Comparison of ENCODE assay signal across 21 cellular contexts in genomic region chr7:28075674-28076358, GRCh38.
DNase-seq lines count a peak whose midpoint lies in the region; FAIRE-seq and TF ChIP-seq lines count a peak whose summit lies in the region.
"Had no signal": no experiment of that assay in that cellular context is flagged by ENCODE, and none has a peak within 500 bp of the region (broad histone marks: within the 10 kb centered on the region; RNA-seq: fewer than 3 reads in every experiment).

No MANE protein-coding gene starts in this region.

- peak overlapping the region; percentile 39 for H3K4me2 ChIP-seq in GM23248 (ENCODE audit: unreplicated experiment)
- no peak overlapping the region for H3K4me2 ChIP-seq in Karpas-422 (ENCODE audit: low read depth, low read length, poor library complexity, severe bottlenecking)

- DNase-seq in GM23248 (no peak), NCI-H1436 (lab: John Stamatoyannopoulos, UW) (peak; percentile 90), RCC 7860 (ENCODE audit: low spot score) (peak; percentile 9), mesothelial cell of epicardium (ENCODE audit: low spot score in 2 of 2, unreplicated experiment in 2 of 2) (no peak), cortex of kidney (lab: John Stamatoyannopoulos, UW) (no peak), type B pancreatic cell (ENCODE audit: extremely low spot score, unreplicated experiment) (no peak), Karpas-422 (no peak), cerebellar nuclear complex (lab: John Stamatoyannopoulos, UW) (no peak)
- DNase-seq: activated CD4-positive, alpha-beta T cell treated with anti-CD3 and anti-CD28 coated beads, Interleukin-2, amount 50 U/mL, for 1 hour; activated naive CD4-positive, alpha-beta T cell treated with Interleukin-2 at 50 U/mL for 16 hours; activated T-cell treated with anti-CD3 and anti-CD28 coated beads for 4 hours; aorta; effector memory CD4-positive, alpha-beta T cell; heart right ventricle; KG1; NCI-H526 treated with DMSO at 0.1 percent for 48 hours; substantia nigra; SW 1271 had no signal

- H3K36me3 Mint-ChIP-seq in mesothelial cell of epicardium (no peaks in the 10 kb centered on the region), type B pancreatic cell (no peaks in the 10 kb centered on the region)

- no peaks in the 10 kb centered on the region for H3K9me2 ChIP-seq in GM23248 (ENCODE audit: insufficient read depth)
- H3K9me2 ChIP-seq in Karpas-422 (replicated peaks; ENCODE audit: insufficient read depth, low read length), result no peaks in the 10 kb centered on the region

- peaks cover 65% of the 10 kb centered on the region for H3K4me1 Mint-ChIP-seq in mesothelial cell of epicardium
- H3K4me1 Mint-ChIP-seq in type B pancreatic cell (ENCODE audit: unreplicated experiment), result peaks cover 30% of the 10 kb centered on the region

- peaks cover 65% of the 10 kb centered on the region for H3K79me2 ChIP-seq in GM23248 (ENCODE audit: insufficient read depth)
- H3K79me2 ChIP-seq in Karpas-422 (ENCODE audit: low read length), result no peaks in the 10 kb centered on the region

- H3K9me3 ChIP-seq in GM23248 (ENCODE audit: low read depth) (no peaks in the 10 kb centered on the region), Karpas-422 (ENCODE audit: low read length) (no peaks in the 10 kb centered on the region)
- H3K9me3 ChIP-seq: heart right ventricle, prostate gland had no signal

- H3K36me3 ChIP-seq in GM23248 (ENCODE audit: low read depth) (no peaks in the 10 kb centered on the region), Karpas-422 (ENCODE audit: insufficient read depth, low read length) (no peaks in the 10 kb centered on the region)
- H3K36me3 ChIP-seq: heart right ventricle, prostate gland had no signal

- FAIRE-seq in RCC 7860 (lab: Jason Lieb, UNC), result no peak
- FAIRE-seq: keratinocyte had no signal

- H4K20me1 ChIP-seq in GM23248 (ENCODE audit: insufficient read depth) (no peaks in the 10 kb centered on the region), Karpas-422 (ENCODE audit: insufficient read depth, low read depth, low read length) (no peaks in the 10 kb centered on the region)

- peak overlapping the region; percentile 22; the same call in 1 of the 2 replicates for H3K9ac ChIP-seq in GM23248
- H3K9ac ChIP-seq in Karpas-422 (ENCODE audit: low read length), result no peak overlapping the region

- H2AFZ ChIP-seq in GM23248, result no peak overlapping the region
- no peak overlapping the region for H2AFZ ChIP-seq in Karpas-422 (ENCODE audit: low read length)

- TF ChIP-seq CTCF in mesothelial cell of epicardium (IDR thresholded peaks at IDR 0.05; ENCODE audit: unreplicated experiment) (no peak), type B pancreatic cell (conservative IDR thresholded peaks at IDR 0.05) (no peak)

- H3K27ac ChIP-seq in GM23248 (peak overlapping the region; percentile 44), Karpas-422 (ENCODE audit: low read length) (no peak overlapping the region)
- H3K27ac ChIP-seq: heart right ventricle, prostate gland had no signal

- no peaks in the 10 kb centered on the region for H3K27me3 ChIP-seq in GM23248 (replicated peaks; ENCODE audit: insufficient read depth)
- H3K27me3 ChIP-seq in Karpas-422 (ENCODE audit: low read length), result no peaks in the 10 kb centered on the region
- H3K27me3 ChIP-seq: heart right ventricle had no signal

- H3K27ac Mint-ChIP-seq in mesothelial cell of epicardium, result peak overlapping the region; percentile 60
- H3K27ac Mint-ChIP-seq in type B pancreatic cell, result no peak overlapping the region

- WGBS in GM23248 (ENCODE audit: low coverage in 1 of 2, low lambda C conversion rate in 2 of 2, missing lambda C conversion rate in 2 of 2), 2 experiments, result 63 to 68% methylated on average over 3 of the region's 3 CpGs

- H3K4me1 ChIP-seq in GM23248 (ENCODE audit: insufficient read depth) (peaks cover 46% of the 10 kb centered on the region), Karpas-422 (ENCODE audit: low read length) (no peaks in the 10 kb centered on the region)
- H3K4me1 ChIP-seq: prostate gland had no signal

- H3K27me3 Mint-ChIP-seq in mesothelial cell of epicardium (ENCODE audit: low read depth) (no peaks in the 10 kb centered on the region), type B pancreatic cell (no peaks in the 10 kb centered on the region)

- H3K4me3 ChIP-seq in GM23248, result peak overlapping the region; percentile 53; the same call in 1 of the 2 replicates
- no peak overlapping the region for H3K4me3 ChIP-seq in Karpas-422 (ENCODE audit: low read length)
- H3K4me3 ChIP-seq: heart right ventricle, prostate gland had no signal

- H3K4me3 Mint-ChIP-seq in mesothelial cell of epicardium (no peak overlapping the region), type B pancreatic cell (no peak overlapping the region)
- H3K4me3 Mint-ChIP-seq: nephron had no signal

- H3K9me3 Mint-ChIP-seq in mesothelial cell of epicardium (no peaks in the 10 kb centered on the region), type B pancreatic cell (no peaks in the 10 kb centered on the region)
- H3K9me3 Mint-ChIP-seq: nephron had no signal

- H3F3A ChIP-seq in GM23248 (ENCODE audit: insufficient read depth), result peaks cover 11% of the 10 kb centered on the region

- in situ Hi-C loops in GM23248 (cut with MboI), result no loop called here

Comparison
In these comparisons a context has a peak if more than half of its experiments do, and no peak if none do; other contexts are left out.
1. DNase-seq: peak in NCI-H1436 (single experiment) and RCC 7860 (single experiment); none in GM23248 (single experiment), mesothelial cell of epicardium (0 of 2), cortex of kidney (single experiment), type B pancreatic cell (single experiment), Karpas-422 (single experiment) and cerebellar nuclear complex (0 of 2).